ENCODE assay signal across 16 cellular contexts in the genomic region with DNA sequence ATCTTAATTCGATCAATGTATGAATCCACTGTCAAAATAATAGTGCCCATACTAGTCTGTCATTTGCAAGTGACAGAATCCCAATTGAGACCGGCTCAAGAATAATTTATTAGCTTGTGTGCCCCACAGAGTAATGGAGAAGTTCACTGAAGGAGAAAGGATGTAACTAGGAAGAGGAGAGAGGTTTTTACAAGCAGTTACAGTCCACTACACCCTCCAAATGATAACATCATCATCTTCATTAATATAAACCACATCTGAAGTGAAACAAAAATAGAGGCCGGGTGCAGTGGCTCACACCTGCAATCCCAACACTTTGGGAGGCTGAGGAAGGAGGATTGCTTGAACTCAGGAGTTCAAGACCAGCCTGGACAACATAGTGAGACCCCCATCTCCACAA.
DNase-seq lines count a peak whose midpoint lies in the region; ATAC-seq, FAIRE-seq and TF ChIP-seq lines count a peak whose summit lies in the region.
"Had no signal": no experiment of that assay in that cellular context is flagged by ENCODE, and none has a peak within 500 bp of the region (broad histone marks: within the 10 kb centered on the region; RNA-seq: fewer than 3 reads in every experiment).

No MANE protein-coding gene starts in this region.

- no peak overlapping the region for H3K9ac ChIP-seq in GM12878 (ENCODE audit: control insufficient read depth, insufficient read depth, low read length)
- H3K9ac ChIP-seq: BLaER1 treated with 17β-estradiol and CSF1 and Interleukin-3, amounts not matched to agents 10 nM and 100 nM; KMS-11 had no signal

- no peak for TF ChIP-seq EP300 in GM12878 (IDR thresholded peaks at IDR 0.05; ENCODE audit: borderline replicate concordance in 1 of 2, control insufficient read depth in 1 of 2, low read depth in 2 of 2, low read length in 2 of 2)

- no peaks in the 10 kb centered on the region for H3K9me3 Mint-ChIP-seq in nephron
- H3K9me3 Mint-ChIP-seq: CD4-positive, CD25-positive, alpha-beta regulatory T cell had no signal

- no peaks in the 10 kb centered on the region for H3K36me3 Mint-ChIP-seq in nephron (ENCODE audit: low read depth)
- H3K36me3 Mint-ChIP-seq: CD4-positive, CD25-positive, alpha-beta regulatory T cell had no signal

- no peak for FAIRE-seq in GM12878 (lab: Jason Lieb, UNC)

- BruUV-seq in GM12878 (replicated peaks; lab: Mats Ljungman, UMichigan): no TSS peak

- POLR2A ChIA-PET in GM12878 (lab: Charles Lee): no interaction called here

- SMC1A ChIA-PET in GM12878 (lab: Charles Lee; ENCODE audit: uncharacterized antibody, unreplicated experiment): interaction anchor here (0.7 kb wide), 1 partner anchor 442 kb away, joined by 3 read pairs; no protein-coding TSS in a partner anchor

- H4K20me1 ChIP-seq in GM12878 (ENCODE audit: control insufficient read depth, insufficient read depth): no peaks in the 10 kb centered on the region
- H4K20me1 ChIP-seq: BLaER1 treated with 17β-estradiol and CSF1 and Interleukin-3, amounts not matched to agents 10 nM and 100 nM had no signal

- TF ChIP-seq CTCF in GM12878 (IDR thresholded peaks at IDR 0.05 in 2 of 3, conservative IDR thresholded peaks at IDR 0.05 in 1 of 3; ENCODE audit: control insufficient read depth in 2 of 3, extremely low read depth in 1 of 3, insufficient read depth in 1 of 3, low read depth in 3 of 3, low read length in 3 of 3) (no peak), nephron (IDR thresholded peaks at IDR 0.05; ENCODE audit: unreplicated experiment in 3 of 3) (no peak)

- peaks cover 0 to under 1% of the 10 kb centered on the region in 2 experiments; a peak in 1 of 4 replicates for H3K27me3 ChIP-seq in GM12878 (replicated peaks in 1 of 2; ENCODE audit: control insufficient read depth in 2 of 2, insufficient read depth in 2 of 2, low read length in 1 of 2)
- H3K27me3 ChIP-seq: BLaER1 treated with 17β-estradiol and CSF1 and Interleukin-3, amounts not matched to agents 10 nM and 100 nM had no signal

- no peak for TF ChIP-seq RAD21 in GM12878 (IDR thresholded peaks at IDR 0.05; ENCODE audit: insufficient read depth, low read depth, low read length)

- no peak overlapping the region for H2AFZ ChIP-seq in GM12878 (ENCODE audit: control insufficient read depth, low read depth, low read length)

- H3K27me3 Mint-ChIP-seq in nephron (ENCODE audit: low read depth): no peaks in the 10 kb centered on the region

- no peak overlapping the region for H3K27ac ChIP-seq in GM12878 (ENCODE audit: control insufficient read depth, insufficient read depth)
- H3K27ac ChIP-seq: 22Rv1; BLaER1 treated with 17β-estradiol and CSF1 and Interleukin-3, amounts not matched to agents 10 nM and 100 nM; KMS-11 had no signal

- CTCF ChIA-PET in GM12878 (lab: Yijun Ruan, JAX): no interaction called here

- peak; percentile 42; the same call in 2 of the 3 replicates for ATAC-seq in GM12878
- no peak for ATAC-seq in HG03159 (IDR thresholded peaks at IDR 0.05; ENCODE audit: unreplicated experiment)
- ATAC-seq in GM21526 (IDR thresholded peaks at IDR 0.05; ENCODE audit: low FRiP score, unreplicated experiment): no peak
- ATAC-seq: HepG2 had no signal

- H3K9me3 ChIP-seq in GM12878 (replicated peaks; ENCODE audit: control insufficient read depth, insufficient read depth, low read length): no peaks in the 10 kb centered on the region
- H3K9me3 ChIP-seq: BLaER1 treated with 17β-estradiol and CSF1 and Interleukin-3, amounts not matched to agents 10 nM and 100 nM had no signal

- H3K4me3 Mint-ChIP-seq in nephron: no peak overlapping the region
- H3K4me3 Mint-ChIP-seq: CD4-positive, CD25-positive, alpha-beta regulatory T cell had no signal

- H3K4me2 ChIP-seq in GM12878 (ENCODE audit: control insufficient read depth, insufficient read depth): no peak overlapping the region
- H3K4me2 ChIP-seq: BLaER1 treated with 17β-estradiol and CSF1 and Interleukin-3, amounts not matched to agents 10 nM and 100 nM; KMS-11 had no signal

- H3K4me1 ChIP-seq in GM12878 (ENCODE audit: control insufficient read depth, insufficient read depth, low read length): no peaks in the 10 kb centered on the region

- in situ Hi-C loops in GM12878 (cut with MboI): loop anchor here (25.0 kb wide), 1 partner anchor 189 kb away; no protein-coding TSS in a partner anchor

- peak; percentile 4 for DNase-seq in NOMO-1 treated with DMSO at 0.1 percent for 48 hours (lab: John Stamatoyannopoulos, UW; ENCODE audit: unreplicated experiment)
- no peak for DNase-seq in NOMO-1 treated with dmso at 0.1 percent for 144 hours (lab: John Stamatoyannopoulos, UW; ENCODE audit: unreplicated experiment)
- no peak for DNase-seq in GM12878 (ENCODE audit: low read depth, low spot score)
- DNase-seq in cerebellar nuclear complex (lab: John Stamatoyannopoulos, UW): no peak
- no peak for DNase-seq in EL
- DNase-seq: CD4-positive, CD25-positive, alpha-beta regulatory T cell; DMS79; GDM1; H7 had no signal

- RAD21 ChIA-PET in GM12878 (lab: Charles Lee; ENCODE audit: unreplicated experiment): no interaction called here

- no peak overlapping the region for H3K4me3 ChIP-seq in GM12878
- H3K4me3 ChIP-seq: BLaER1 treated with 17β-estradiol and CSF1 and Interleukin-3, amounts not matched to agents 10 nM and 100 nM had no signal

- H3K79me2 ChIP-seq in GM12878 (ENCODE audit: control insufficient read depth, insufficient read depth, low read length): no peaks in the 10 kb centered on the region

- no peak for TF ChIP-seq POLR2A in GM12878 (IDR thresholded peaks at IDR 0.05; ENCODE audit: low read depth, low read length)

- H3K27ac Mint-ChIP-seq in nephron: peak overlapping the region; percentile 56 to 66 (median 64)
- H3K27ac Mint-ChIP-seq: CD4-positive, CD25-positive, alpha-beta regulatory T cell had no signal

- intact Hi-C loops in GM12878 (cut with micrococcal nuclease; ENCODE audit: unreplicated experiment): no loop called here

- 30% methylated on average over 3 of the region's 3 CpGs for WGBS in GM12878 (ENCODE audit: insufficient coverage, insufficient replicate concordance, low lambda C conversion rate, missing lambda C conversion rate)

- no peaks in the 10 kb centered on the region for H3K36me3 ChIP-seq in GM12878 (ENCODE audit: control insufficient read depth in 2 of 2, insufficient read depth in 2 of 2, low read length in 1 of 2)
- H3K36me3 ChIP-seq: BLaER1 treated with 17β-estradiol and CSF1 and Interleukin-3, amounts not matched to agents 10 nM and 100 nM had no signal

- peaks cover 30% of the 10 kb centered on the region for H3K4me1 Mint-ChIP-seq in nephron
- H3K4me1 Mint-ChIP-seq: CD4-positive, CD25-positive, alpha-beta regulatory T cell had no signal

TF ChIP-seq in GM12878, 131 proteins besides CTCF, POLR2A, EP300 and RAD21:
- TF ChIP-seq SMC3 (IDR thresholded peaks at IDR 0.05; ENCODE audit: borderline replicate concordance, low read length) (no peak), FOS (IDR thresholded peaks at IDR 0.05; ENCODE audit: borderline replicate concordance, extremely low read depth, insufficient read length) (no peak), ZBED1 (IDR thresholded peaks at IDR 0.05; ENCODE audit: borderline replicate concordance) (no peak), HSF1 (IDR thresholded peaks at IDR 0.05; ENCODE audit: low read depth, low read length) (no peak), RELB (IDR thresholded peaks at IDR 0.05; ENCODE audit: low read depth) (no peak), CBFB (IDR thresholded peaks at IDR 0.05; ENCODE audit: low read depth) (no peak), POLR2AphosphoS5 (IDR thresholded peaks at IDR 0.05; ENCODE audit: low read length) (no peak), ZNF384 (IDR thresholded peaks at IDR 0.05; ENCODE audit: borderline replicate concordance, low read depth, low read length) (no peak), TARDBP (IDR thresholded peaks at IDR 0.05; ENCODE audit: borderline replicate concordance) (no peak), IKZF2 (IDR thresholded peaks at IDR 0.05) (no peak), NBN (IDR thresholded peaks at IDR 0.05) (no peak), MYB (IDR thresholded peaks at IDR 0.05; ENCODE audit: borderline replicate concordance, low read depth, low read length) (no peak), MXI1 (IDR thresholded peaks at IDR 0.05; ENCODE audit: low read depth, low read length) (no peak)
- TF ChIP-seq, protein P1, sequence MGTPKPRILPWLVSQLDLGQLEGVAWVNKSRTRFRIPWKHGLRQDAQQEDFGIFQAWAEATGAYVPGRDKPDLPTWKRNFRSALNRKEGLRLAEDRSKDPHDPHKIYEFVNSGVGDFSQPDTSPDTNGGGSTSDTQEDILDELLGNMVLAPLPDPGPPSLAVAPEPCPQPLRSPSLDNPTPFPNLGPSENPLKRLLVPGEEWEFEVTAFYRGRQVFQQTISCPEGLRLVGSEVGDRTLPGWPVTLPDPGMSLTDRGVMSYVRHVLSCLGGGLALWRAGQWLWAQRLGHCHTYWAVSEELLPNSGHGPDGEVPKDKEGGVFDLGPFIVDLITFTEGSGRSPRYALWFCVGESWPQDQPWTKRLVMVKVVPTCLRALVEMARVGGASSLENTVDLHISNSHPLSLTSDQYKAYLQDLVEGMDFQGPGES (IDR thresholded peaks at IDR 0.05): no peak
TF ChIP-seq in GM12878: peak in this region for 0.
